In genomic region chr12:123050331-123050809, GRCh38 we compare ENCODE assay signal across 9 cellular contexts.
DNase-seq lines count a peak whose midpoint lies in the region; ATAC-seq and TF ChIP-seq lines count a peak whose summit lies in the region.
"Had no signal": no experiment of that assay in that cellular context is flagged by ENCODE, and none has a peak within 500 bp of the region (broad histone marks: within the 10 kb centered on the region; RNA-seq: fewer than 3 reads in every experiment).

No MANE protein-coding gene starts in this region.

- H3K9me3 ChIP-seq in lower lobe of right lung = no peaks in the 10 kb centered on the region
- no peaks in the 10 kb centered on the region for H3K9me3 ChIP-seq in uterus
- H3K9me3 ChIP-seq in CD8-positive, alpha-beta T cell (ENCODE audit: low read length) = no peaks in the 10 kb centered on the region

- H3K36me3 ChIP-seq in lower lobe of right lung (no peaks in the 10 kb centered on the region), uterus (no peaks in the 10 kb centered on the region)
- H3K36me3 ChIP-seq in CD8-positive, alpha-beta T cell (ENCODE audit: insufficient read depth, low read length) = no peaks in the 10 kb centered on the region

- H3K27me3 ChIP-seq in lower lobe of right lung (ENCODE audit: low read depth) = no peaks in the 10 kb centered on the region
- no peaks in the 10 kb centered on the region for H3K27me3 ChIP-seq in uterus
- no peaks in the 10 kb centered on the region for H3K27me3 ChIP-seq in CD8-positive, alpha-beta T cell (ENCODE audit: insufficient read depth, low read length)

- peak; percentile 91 to 92 for ATAC-seq in activated naive CD4-positive, alpha-beta T cell treated with anti-CD3 and anti-CD28 coated beads, Interleukin-2, amount 50 U/mL, for 72 hours
- peak; percentile 41 to 56 for ATAC-seq in lower lobe of right lung
- ATAC-seq in CD8-positive, alpha-beta T cell = no peak

- peaks cover 21% of the 10 kb centered on the region for H3K4me1 ChIP-seq in lower lobe of right lung
- peaks cover 0 to 8% of the 10 kb centered on the region in 2 donors for H3K4me1 ChIP-seq in uterus
- no peaks in the 10 kb centered on the region for H3K4me1 ChIP-seq in CD8-positive, alpha-beta T cell (ENCODE audit: insufficient read depth, low read length)

- POLR2A ChIA-PET in CD8-positive, alpha-beta T cell (lab: Charles Lee) = no interaction called here

- peak overlapping the region; percentile 73 to 74 for H3K27ac ChIP-seq in coronary artery
- H3K27ac ChIP-seq in lower lobe of right lung = no peak overlapping the region
- peak overlapping the region; percentile 43 to 59 for H3K27ac ChIP-seq in uterus
- H3K27ac ChIP-seq in CD8-positive, alpha-beta T cell (ENCODE audit: low read depth, low read length) = no peak overlapping the region

- no peaks in the 10 kb centered on the region for H3K36me3 Mint-ChIP-seq in activated naive CD4-positive, alpha-beta T cell treated with anti-CD3 and anti-CD28 coated beads, Interleukin-2, amount 50 U/mL, for 72 hours
- peaks cover 4% of the 10 kb centered on the region for H3K36me3 Mint-ChIP-seq in CD8-positive, alpha-beta T cell

- intact Hi-C loops in lower lobe of right lung (cut with DNase I) (no loop called here), uterus (cut with DNase I; ENCODE audit: low total_unique reads) (no loop called here)
- intact Hi-C loops in CD8-positive, alpha-beta T cell (cut with DNase I, micrococcal nuclease) = no loop called here

- no peak overlapping the region for H3K4me3 ChIP-seq in coronary artery
- no peak overlapping the region for H3K4me3 ChIP-seq in lower lobe of right lung
- no peak overlapping the region for H3K4me3 ChIP-seq in uterus
- H3K4me3 ChIP-seq in CD8-positive, alpha-beta T cell (ENCODE audit: low read depth, low read length) = no peak overlapping the region

- CTCF ChIA-PET in CD8-positive, alpha-beta T cell (lab: Charles Lee) = interaction anchor here (0.9 to 1.3 kb wide), 2 partner anchors 25 to 188 kb away, joined by 3 to 4 read pairs; no protein-coding TSS in a partner anchor

- no peak overlapping the region for H3K4me3 Mint-ChIP-seq in CD8-positive, alpha-beta T cell
- H3K4me3 Mint-ChIP-seq: activated naive CD4-positive, alpha-beta T cell treated with anti-CD3 and anti-CD28 coated beads, Interleukin-2, amount 10 ng/mL, durations not matched to agents 7 days and 5 days had no signal

- TF ChIP-seq POLR2A in uterus (IDR thresholded peaks at IDR 0.05) = no peak

- no peaks in the 10 kb centered on the region for H3K27me3 Mint-ChIP-seq in CD8-positive, alpha-beta T cell (ENCODE audit: low read depth)
- H3K27me3 Mint-ChIP-seq: activated naive CD4-positive, alpha-beta T cell treated with anti-CD3 and anti-CD28 coated beads, Interleukin-2, amount 10 ng/mL, durations not matched to agents 7 days and 5 days had no signal

- no peaks in the 10 kb centered on the region for H3K9me3 Mint-ChIP-seq in activated naive CD4-positive, alpha-beta T cell treated with anti-CD3 and anti-CD28 coated beads, Interleukin-2, amount 50 U/mL, for 72 hours
- no peaks in the 10 kb centered on the region for H3K9me3 Mint-ChIP-seq in CD8-positive, alpha-beta T cell
- H3K9me3 Mint-ChIP-seq: activated naive CD4-positive, alpha-beta T cell treated with anti-CD3 and anti-CD28 coated beads, Interleukin-2, amount 10 ng/mL, durations not matched to agents 7 days and 5 days had no signal

- H3K27ac Mint-ChIP-seq in activated naive CD4-positive, alpha-beta T cell treated with anti-CD3 and anti-CD28 coated beads, Interleukin-2, amount 50 U/mL, for 72 hours = no peak overlapping the region
- H3K27ac Mint-ChIP-seq in CD8-positive, alpha-beta T cell = no peak overlapping the region
- H3K27ac Mint-ChIP-seq: activated naive CD4-positive, alpha-beta T cell treated with anti-CD3 and anti-CD28 coated beads, Interleukin-2, amount 10 ng/mL, durations not matched to agents 7 days and 5 days had no signal

- TF ChIP-seq CTCF in coronary artery (IDR thresholded peaks at IDR 0.05) (no peak), lower lobe of right lung (IDR thresholded peaks at IDR 0.05) (no peak), uterus (IDR thresholded peaks at IDR 0.05) (no peak)
- no peak for TF ChIP-seq CTCF in CD8-positive, alpha-beta T cell (IDR thresholded peaks at IDR 0.05)

- no peak for DNase-seq in activated naive CD4-positive, alpha-beta T cell treated with anti-CD3 and anti-CD28 coated beads, Interleukin-2, amount 50 U/mL, for 72 hours (ENCODE audit: low spot score in 2 of 2)
- DNase-seq in activated naive CD4-positive, alpha-beta T cell (lab: John Stamatoyannopoulos, UW) = no peak
- DNase-seq in coronary artery (ENCODE audit: low spot score) (no peak), lower lobe of right lung (no peak), uterus (peak; percentile 61 to 62), middle frontal gyrus (ENCODE audit: extremely low spot score, low spot score) (no peak)
- no peak for DNase-seq in CD8-positive, alpha-beta T cell
- DNase-seq in activated CD8-positive, alpha-beta memory T cell treated with anti-CD3 and anti-CD28 coated beads, Interleukin-2, amount 50 U/mL, for 48 hours = no peak
- DNase-seq: activated naive CD4-positive, alpha-beta T cell treated with anti-CD3 and anti-CD28 coated beads, Interleukin-2, amount 10 ng/mL, durations not matched to agents 7 days and 5 days had no signal

- peaks cover 7% of the 10 kb centered on the region for H3K4me1 Mint-ChIP-seq in CD8-positive, alpha-beta T cell (ENCODE audit: low read depth)

Comparison
In these comparisons a context has a peak if more than half of its experiments do, and no peak if none do; other contexts are left out.
1. DNase-seq: peak in uterus (2 of 2); none in activated naive CD4-positive, alpha-beta T cell treated with anti-CD3 and anti-CD28 coated beads, Interleukin-2, amount 50 U/mL, for 72 hours (0 of 2), activated naive CD4-positive, alpha-beta T cell (0 of 4), coronary artery (single experiment), lower lobe of right lung (single experiment), CD8-positive, alpha-beta T cell (0 of 7), activated CD8-positive, alpha-beta memory T cell treated with anti-CD3 and anti-CD28 coated beads, Interleukin-2, amount 50 U/mL, for 48 hours (single experiment) and middle frontal gyrus (single experiment).
2. H3K27ac ChIP-seq: peak in coronary artery (2 of 2) and uterus (2 of 2); none in lower lobe of right lung (single experiment) and CD8-positive, alpha-beta T cell (single experiment).